8 cellular contexts compared by ENCODE assay signal in genomic region chr14:22597771-22598098, GRCh38. TPM values are rescaled to one million over a fixed set of nuclear protein-coding genes. Genes with fewer than 3 reads are reported as not detected.
A peak's percentile ranks its signal among the peaks of the same experiment; 100 is the strongest.
DNase-seq lines count a peak whose midpoint lies in the region; ATAC-seq and TF ChIP-seq lines count a peak whose summit lies in the region.

No MANE protein-coding gene starts in this region.

- CTCF ChIA-PET in HEK293 (lab: Yijun Ruan, JAX) (interaction anchor here (0.6 to 2.2 kb wide), 4 partner anchors 27 to 1270 kb away, joined by 4 to 10 read pairs (median 5); no protein-coding TSS in a partner anchor), activated B cell treated with CpG ODN at 0.5 μM for 24 hours (lab: Charles Lee) (interaction anchor here (1.4 to 2.1 kb wide), 3 partner anchors 9 to 460 kb away, joined by 3 to 14 read pairs (median 7); partner anchors contain the start of gene DAD1)

- intact Hi-C loops in CD14-positive monocyte (cut with micrococcal nuclease) (loop anchor here in 1 of 2 donors (5.0 kb wide), 2 partner anchors 50 to 170 kb away; partner anchors contain the start of gene OXA1L), activated B cell treated with CpG ODN at 0.5 μM for 24 hours (cut with micrococcal nuclease) (loop anchor here (1.0 kb wide), 2 partner anchors 8 to 27 kb away; partner anchors contain the start of gene DAD1), left ventricle myocardium inferior (cut with micrococcal nuclease) (no loop called here)

- peaks cover 0 to under 1% (median 0%) of the 10 kb centered on the region in 7 donors for H3K9me3 Mint-ChIP-seq in CD14-positive monocyte
- no peaks in the 10 kb centered on the region for H3K9me3 Mint-ChIP-seq in activated B cell treated with CpG ODN at 0.5 μM for 24 hours

- no peaks in the 10 kb centered on the region for H3K27me3 ChIP-seq in left ventricle myocardium inferior (ENCODE audit: low read depth)

- peaks cover 0 to 17% of the 10 kb centered on the region in 2 experiments; a peak in 1 of 3 replicates for H3K36me3 ChIP-seq in HEK293 (ENCODE audit: control insufficient read depth in 2 of 2, insufficient read depth in 1 of 2, low read length in 2 of 2)
- H3K36me3 ChIP-seq in left ventricle myocardium inferior, result peaks cover 15% of the 10 kb centered on the region

- H3K4me3 Mint-ChIP-seq in CD14-positive monocyte (peak overlapping the region; percentile 98), activated B cell treated with CpG ODN at 0.5 μM for 24 hours (peak overlapping the region; percentile 95)

- peak overlapping the region in 6 of 7 donors; percentile 27 to 97 (median 73) for H3K27ac Mint-ChIP-seq in CD14-positive monocyte
- no peak overlapping the region for H3K27ac Mint-ChIP-seq in activated B cell treated with CpG ODN at 0.5 μM for 24 hours

- H3K36me3 Mint-ChIP-seq in CD14-positive monocyte, result peaks cover 14 to 16% of the 10 kb centered on the region in 2 donors
- peaks cover 18% of the 10 kb centered on the region for H3K36me3 Mint-ChIP-seq in activated B cell treated with CpG ODN at 0.5 μM for 24 hours (ENCODE audit: low read depth)

- TF ChIP-seq CTCF in CD14-positive monocyte (IDR thresholded peaks at IDR 0.05), result no peak
- TF ChIP-seq CTCF in HEK293 (tag by site-specific recombination; IDR thresholded peaks at IDR 0.05), result no peak
- no peak for TF ChIP-seq CTCF in activated B cell treated with CpG ODN at 0.5 μM for 24 hours (IDR thresholded peaks at IDR 0.05)
- no peak for TF ChIP-seq CTCF in left ventricle myocardium inferior (IDR thresholded peaks at IDR 0.05; ENCODE audit: borderline replicate concordance)

- H3K4me1 Mint-ChIP-seq in CD14-positive monocyte (peaks cover 24% of the 10 kb centered on the region), activated B cell treated with CpG ODN at 0.5 μM for 24 hours (peaks cover 28% of the 10 kb centered on the region)

- POLR2A ChIA-PET in HEK293 (lab: Yijun Ruan, JAX), result interaction anchor here (1.1 to 2.9 kb wide), 3 partner anchors 8 to 13 kb away, joined by 3 to 22 read pairs (median 6); partner anchors contain the start of gene DAD1
- POLR2A ChIA-PET in activated B cell treated with CpG ODN at 0.5 μM for 24 hours (lab: Charles Lee), result interaction anchor here (0.5 to 2.1 kb wide), 8 partner anchors 9 to 1571 kb away, joined by 3 to 40 read pairs (median 6); partner anchors contain the start of genes DAD1, OXA1L and RBM23

- peak; percentile 14 for ATAC-seq in activated B cell treated with CpG ODN at 0.5 μM for 24 hours (ENCODE audit: low read depth)

- no peak overlapping the region for H3K27ac ChIP-seq in HEK293 (ENCODE audit: extremely low read depth, low read depth, low read length)
- peak overlapping the region; percentile 85 for H3K27ac ChIP-seq in left ventricle myocardium inferior (replicated peaks)
- H3K27ac ChIP-seq in skin epidermis, result peak overlapping the region in 18 of 21 experiments; percentile 43 to 91 (median 84)

- H3K9me3 ChIP-seq in HEK293 (ENCODE audit: control insufficient read depth, insufficient read depth, low read depth, low read length) (no peaks in the 10 kb centered on the region), left ventricle myocardium inferior (replicated peaks) (no peaks in the 10 kb centered on the region)

- H3K4me1 ChIP-seq in HEK293 (ENCODE audit: control insufficient read depth, insufficient read depth, low read length), result 0 out of 2 replicates have a peak, but pooled peaks cover 2% of the 10 kb centered on the region
- H3K4me1 ChIP-seq in left ventricle myocardium inferior, result peaks cover 30% of the 10 kb centered on the region

- DNase-seq in CD14-positive monocyte (ENCODE audit: low spot score) (no peak), activated B cell treated with CpG ODN at 0.5 μM for 24 hours (no peak), left ventricle myocardium inferior (no peak), NCI-H748 treated with DMSO at 0.1 percent for 48 hours (lab: John Stamatoyannopoulos, UW) (no peak), SKM-1 treated with dmso at 0.1 percent for 144 hours (lab: John Stamatoyannopoulos, UW; ENCODE audit: unreplicated experiment) (no peak), NCI-H1092 (lab: John Stamatoyannopoulos, UW) (no peak)

- peak overlapping the region; percentile 86 for H3K4me3 ChIP-seq in HEK293 (ENCODE audit: low read depth, low read length)
- peak overlapping the region; percentile 84 for H3K4me3 ChIP-seq in left ventricle myocardium inferior
- H3K4me3 ChIP-seq in skin epidermis, result peak overlapping the region; percentile 49 to 76 (median 65)

- peaks cover 8 to 32% (median 28%) of the 10 kb centered on the region in 3 donors for H3K27me3 Mint-ChIP-seq in CD14-positive monocyte (ENCODE audit: low read depth in 3 of 3)
- peaks cover 2% of the 10 kb centered on the region for H3K27me3 Mint-ChIP-seq in activated B cell treated with CpG ODN at 0.5 μM for 24 hours

TF ChIP-seq in HEK293, 187 proteins besides CTCF, POLR2A, EP300 and RAD21:
- TF ChIP-seq ZNF580 (tag by site-specific recombination; IDR thresholded peaks at IDR 0.05) (no peak), ZNF335 (tag by site-specific recombination; conservative IDR thresholded peaks at IDR 0.05) (peak; percentile 44; the same call in 1 of the 2 replicates), ZNF274 (IDR thresholded peaks at IDR 0.05; ENCODE audit: low read length) (no peak), ZNF274 (tag by site-specific recombination; IDR thresholded peaks at IDR 0.05; ENCODE audit: borderline replicate concordance) (no peak)

RNA-seq across cellular contexts. Expression of gene ABHD4, which starts 0.4 kb away (rescaled TPM):
- 10 to 100 TPM in 1 of 2 donors, 1 to 10 TPM in 1; 9.4 to 13.4 TPM for polyA plus RNA-seq in CD14-positive monocyte
- 12.1 and 13.0 TPM in 2 replicates for total RNA-seq in activated B cell treated with CpG ODN at 0.5 μM for 24 hours
- total RNA-seq in left ventricle myocardium inferior, result 23.2 TPM

RNA-seq across cellular contexts. Expression of gene DAD1, which starts 8.7 kb away (rescaled TPM):
- 100 to 1,000 TPM; 440 to 444 TPM for polyA plus RNA-seq in CD14-positive monocyte
- 123 and 139 TPM in 2 replicates for total RNA-seq in activated B cell treated with CpG ODN at 0.5 μM for 24 hours
- total RNA-seq in left ventricle myocardium inferior, result 118 TPM

RNA-seq across cellular contexts. Expression of gene OR6J1, which starts 46.4 kb away (rescaled TPM):
- not detected for polyA plus RNA-seq in CD14-positive monocyte
- total RNA-seq in activated B cell treated with CpG ODN at 0.5 μM for 24 hours (not detected in 2 replicates), left ventricle myocardium inferior (not detected)
